Comparison of ENCODE assay signal across 21 cellular contexts in the genomic region with DNA sequence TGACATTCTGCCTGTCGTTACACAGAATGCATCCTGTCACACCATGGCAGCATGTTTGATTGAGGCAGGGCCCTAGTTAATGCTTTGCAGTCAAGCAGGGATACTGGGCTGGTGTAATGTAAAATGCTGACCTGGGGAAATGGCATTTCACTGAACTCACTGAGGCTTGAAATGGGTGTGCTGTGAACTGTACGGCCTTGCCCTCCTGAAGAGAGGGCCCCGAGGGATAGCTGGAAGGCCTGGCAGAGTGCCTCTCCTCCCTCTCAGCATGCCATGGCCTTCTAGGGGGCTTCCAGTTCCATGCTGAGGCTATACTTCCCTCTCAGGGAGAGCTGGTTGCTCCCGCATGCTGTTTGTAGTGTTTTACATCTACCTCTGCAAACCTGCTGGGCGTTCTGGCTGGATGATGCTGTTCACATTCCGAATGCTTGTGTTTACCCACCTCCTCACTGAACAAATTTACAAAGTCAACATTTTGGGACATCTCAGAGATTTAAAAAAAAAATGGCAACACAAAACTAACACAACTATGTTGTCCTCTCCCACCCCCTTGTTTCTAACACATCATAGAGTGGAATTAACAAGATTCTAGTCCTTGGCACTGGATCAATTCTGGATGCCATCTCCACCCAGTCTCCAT.
DNase-seq lines count a peak whose midpoint lies in the region; ATAC-seq, FAIRE-seq and TF ChIP-seq lines count a peak whose summit lies in the region.
"Had no signal": no experiment of that assay in that cellular context is flagged by ENCODE, and none has a peak within 500 bp of the region (broad histone marks: within the 10 kb centered on the region; RNA-seq: fewer than 3 reads in every experiment).

No MANE protein-coding gene starts in this region.

- CTCF ChIA-PET in GM12878 (lab: Yijun Ruan, JAX): interaction anchor here (0.8 to 6.9 kb wide), 7 partner anchors 9 to 153 kb away, joined by 3 to 61 read pairs (median 7); no protein-coding TSS in a partner anchor

- BruUV-seq in GM12878 (replicated peaks; lab: Mats Ljungman, UMichigan): no TSS peak

- ATAC-seq in GM12878 (peak; percentile 17), GM19023 (IDR thresholded peaks at IDR 0.05; ENCODE audit: unreplicated experiment) (no peak), GM21723 (IDR thresholded peaks at IDR 0.05; ENCODE audit: unreplicated experiment) (no peak), HG03159 (IDR thresholded peaks at IDR 0.05; ENCODE audit: unreplicated experiment) (no peak)
- ATAC-seq: heart right ventricle had no signal

- peak overlapping the region; percentile 61 for H3K4me2 ChIP-seq in GM12878 (ENCODE audit: control insufficient read depth, insufficient read depth)

- DNase-seq in DMS153 treated with DMSO at 0.1 percent for 48 hours (lab: John Stamatoyannopoulos, UW; ENCODE audit: unreplicated experiment) (peak; percentile 38), DMS153 (lab: John Stamatoyannopoulos, UW) (no peak), LNCaP clone FGC (ENCODE audit: low read depth) (peak; percentile 67), GM12878 (ENCODE audit: low read depth, low spot score) (no peak), retina (peak; percentile 46)
- DNase-seq: activated CD4-positive, alpha-beta T cell treated with anti-CD3 and anti-CD28 coated beads, Interleukin-2, amount 50 U/mL, for 4 hours; adrenal gland; Calu3; cortex of kidney; H9; heart right ventricle; KG1; NCI-H774; stimulated activated CD4-positive, alpha-beta T cell treated with anti-CD3 and anti-CD28 coated beads, Interleukin-4, amount 100 ng/mL, for 1 hour had no signal

- H3K79me2 ChIP-seq in GM12878 (ENCODE audit: control insufficient read depth, insufficient read depth, low read length): no peaks in the 10 kb centered on the region

- TF ChIP-seq POLR2A in GM12878 (IDR thresholded peaks at IDR 0.05; ENCODE audit: low read depth, low read length): no peak

- no peak for TF ChIP-seq RAD21 in GM12878 (IDR thresholded peaks at IDR 0.05; ENCODE audit: insufficient read depth, low read depth, low read length)

- WGBS in GM12878 (ENCODE audit: insufficient coverage, insufficient replicate concordance, low lambda C conversion rate, missing lambda C conversion rate): 40% methylated on average over 6 of the region's 6 CpGs

- H3K9me3 ChIP-seq in GM12878 (replicated peaks; ENCODE audit: control insufficient read depth, insufficient read depth, low read length): no peaks in the 10 kb centered on the region
- H3K9me3 ChIP-seq: adrenal gland, breast epithelium, heart right ventricle, neutrophil had no signal

- peaks cover 84% of the 10 kb centered on the region for H3K4me1 ChIP-seq in GM12878 (ENCODE audit: control insufficient read depth, insufficient read depth, low read length)
- H3K4me1 ChIP-seq: adrenal gland, breast epithelium had no signal

- TF ChIP-seq CTCF in LNCaP clone FGC (IDR thresholded peaks at IDR 0.05; ENCODE audit: control insufficient read depth, extremely low read depth, insufficient read depth) (no peak), GM12878 (IDR thresholded peaks at IDR 0.05 in 2 of 3, conservative IDR thresholded peaks at IDR 0.05 in 1 of 3; ENCODE audit: control insufficient read depth in 2 of 3, extremely low read depth in 1 of 3, insufficient read depth in 1 of 3, low read depth in 3 of 3, low read length in 3 of 3) (no peak)

- RAD21 ChIA-PET in GM12878 (lab: Charles Lee; ENCODE audit: unreplicated experiment): interaction anchor here (0.9 to 7.7 kb wide), 7 partner anchors 9 to 153 kb away, joined by 5 to 140 read pairs (median 5); no protein-coding TSS in a partner anchor

- POLR2A ChIA-PET in GM12878 (lab: Charles Lee): interaction anchor here (0.7 to 13.8 kb wide), 6 partner anchors 9 to 153 kb away, joined by 3 to 122 read pairs (median 6); no protein-coding TSS in a partner anchor

- H2AFZ ChIP-seq in GM12878 (ENCODE audit: control insufficient read depth, low read depth, low read length): peak overlapping the region; percentile 18; the same call in 1 of the 2 replicates

- H3K4me3 ChIP-seq in LNCaP clone FGC (ENCODE audit: low read depth, low read length): no peak overlapping the region
- no peak overlapping the region for H3K4me3 ChIP-seq in GM12878
- H3K4me3 ChIP-seq: adrenal gland, breast epithelium, heart right ventricle had no signal

- intact Hi-C loops in GM12878 (cut with micrococcal nuclease; ENCODE audit: unreplicated experiment): loop anchor here (2.0 to 10.0 kb wide), 3 partner anchors 336 to 1894 kb away; partner anchors contain the start of gene CADM1

- TF ChIP-seq EP300 in GM12878 (IDR thresholded peaks at IDR 0.05; ENCODE audit: borderline replicate concordance in 1 of 2, control insufficient read depth in 1 of 2, low read depth in 2 of 2, low read length in 2 of 2): no peak

- H3K27ac ChIP-seq in GM12878 (ENCODE audit: control insufficient read depth, insufficient read depth): peak overlapping the region; percentile 94
- H3K27ac ChIP-seq: 22Rv1, adrenal gland, breast epithelium, heart right ventricle, neutrophil had no signal

- H3K27me3 ChIP-seq in GM12878 (replicated peaks in 1 of 2; ENCODE audit: control insufficient read depth in 2 of 2, insufficient read depth in 2 of 2, low read length in 1 of 2): no peaks in the 10 kb centered on the region
- H3K27me3 ChIP-seq: adrenal gland, breast epithelium had no signal

- no peak for FAIRE-seq in GM12878 (lab: Jason Lieb, UNC)
- FAIRE-seq: G401.6 had no signal

- H3K36me3 ChIP-seq in GM12878 (ENCODE audit: control insufficient read depth in 2 of 2, insufficient read depth in 2 of 2, low read length in 1 of 2): no peaks in the 10 kb centered on the region
- H3K36me3 ChIP-seq: adrenal gland, breast epithelium, heart right ventricle, neutrophil had no signal

- SMC1A ChIA-PET in GM12878 (lab: Charles Lee; ENCODE audit: uncharacterized antibody, unreplicated experiment): interaction anchor here (0.6 to 17.2 kb wide), 12 partner anchors 8 to 336 kb away, joined by 3 to 325 read pairs (median 8); no protein-coding TSS in a partner anchor

- peak overlapping the region; percentile 45 for H3K9ac ChIP-seq in GM12878 (ENCODE audit: control insufficient read depth, insufficient read depth, low read length)

- in situ Hi-C loops in GM12878 (cut with MboI): no loop called here

- H4K20me1 ChIP-seq in GM12878 (ENCODE audit: control insufficient read depth, insufficient read depth): no peaks in the 10 kb centered on the region

TF ChIP-seq in GM12878, 131 proteins besides CTCF, POLR2A, EP300 and RAD21 (continues in another document):
- TF ChIP-seq TBL1XR1 (IDR thresholded peaks at IDR 0.05; ENCODE audit: low read depth, low read length): no peak
- TF ChIP-seq ESRRA (IDR thresholded peaks at IDR 0.05; ENCODE audit: low read length): no peak
- TF ChIP-seq RBBP5 (conservative IDR thresholded peaks at IDR 0.05): no peak
- TF ChIP-seq, protein P1, sequence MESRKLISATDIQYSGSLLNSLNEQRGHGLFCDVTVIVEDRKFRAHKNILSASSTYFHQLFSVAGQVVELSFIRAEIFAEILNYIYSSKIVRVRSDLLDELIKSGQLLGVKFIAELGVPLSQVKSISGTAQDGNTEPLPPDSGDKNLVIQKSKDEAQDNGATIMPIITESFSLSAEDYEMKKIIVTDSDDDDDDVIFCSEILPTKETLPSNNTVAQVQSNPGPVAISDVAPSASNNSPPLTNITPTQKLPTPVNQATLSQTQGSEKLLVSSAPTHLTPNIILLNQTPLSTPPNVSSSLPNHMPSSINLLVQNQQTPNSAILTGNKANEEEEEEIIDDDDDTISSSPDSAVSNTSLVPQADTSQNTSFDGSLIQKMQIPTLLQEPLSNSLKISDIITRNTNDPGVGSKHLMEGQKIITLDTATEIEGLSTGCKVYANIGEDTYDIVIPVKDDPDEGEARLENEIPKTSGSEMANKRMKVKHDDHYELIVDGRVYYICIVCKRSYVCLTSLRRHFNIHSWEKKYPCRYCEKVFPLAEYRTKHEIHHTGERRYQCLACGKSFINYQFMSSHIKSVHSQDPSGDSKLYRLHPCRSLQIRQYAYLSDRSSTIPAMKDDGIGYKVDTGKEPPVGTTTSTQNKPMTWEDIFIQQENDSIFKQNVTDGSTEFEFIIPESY (IDR thresholded peaks at IDR 0.05): no peak
- TF ChIP-seq IKZF1 (conservative IDR thresholded peaks at IDR 0.05): no peak
- TF ChIP-seq REST (IDR thresholded peaks at IDR 0.05; ENCODE audit: low read depth, low read length): no peak
- TF ChIP-seq NR2C1 (IDR thresholded peaks at IDR 0.05): no peak

Comparison
In these comparisons a context has a peak if more than half of its experiments do, and no peak if none do; other contexts are left out.
1. DNase-seq: peak in DMS153 treated with DMSO at 0.1 percent for 48 hours (single experiment), LNCaP clone FGC (single experiment) and retina (single experiment); none in DMS153 (single experiment) and GM12878 (single experiment).